ENCODE assay signal across 1 cellular context in genomic region chrX:48076343-48076742, GRCh38.
TF ChIP-seq lines count a peak whose summit lies in the region.

No MANE protein-coding gene starts in this region.

TF ChIP-seq in GM12878, 131 proteins besides CTCF, POLR2A, EP300 and RAD21 (continued from another document):
- TF ChIP-seq PAX8 (IDR thresholded peaks at IDR 0.05) (no peak), ATF3 (IDR thresholded peaks at IDR 0.05; ENCODE audit: borderline replicate concordance, extremely low read depth, low read depth, low read length) (no peak), ELK1 (IDR thresholded peaks at IDR 0.05; ENCODE audit: low read depth, low read length) (no peak), MEF2B (IDR thresholded peaks at IDR 0.05; ENCODE audit: partially characterized antibody, poor library complexity, severe bottlenecking) (no peak), TCF7 (IDR thresholded peaks at IDR 0.05; ENCODE audit: borderline replicate concordance) (no peak), MTA3 (IDR thresholded peaks at IDR 0.05; ENCODE audit: borderline replicate concordance, low read length) (no peak), ZBTB4 (CRISPR knock-in tag; IDR thresholded peaks at IDR 0.05) (no peak), SIN3A (IDR thresholded peaks at IDR 0.05; ENCODE audit: low read depth, low read length) (no peak), ZZZ3 (IDR thresholded peaks at IDR 0.05; ENCODE audit: control insufficient read depth, insufficient read length, low read depth) (no peak), ZNF622 (IDR thresholded peaks at IDR 0.05) (no peak), MTA2 (IDR thresholded peaks at IDR 0.05; ENCODE audit: low read depth) (no peak)
TF ChIP-seq in GM12878: peak in this region for 0.
